Comparison of ENCODE assay signal across 11 cellular contexts in the genomic region with DNA sequence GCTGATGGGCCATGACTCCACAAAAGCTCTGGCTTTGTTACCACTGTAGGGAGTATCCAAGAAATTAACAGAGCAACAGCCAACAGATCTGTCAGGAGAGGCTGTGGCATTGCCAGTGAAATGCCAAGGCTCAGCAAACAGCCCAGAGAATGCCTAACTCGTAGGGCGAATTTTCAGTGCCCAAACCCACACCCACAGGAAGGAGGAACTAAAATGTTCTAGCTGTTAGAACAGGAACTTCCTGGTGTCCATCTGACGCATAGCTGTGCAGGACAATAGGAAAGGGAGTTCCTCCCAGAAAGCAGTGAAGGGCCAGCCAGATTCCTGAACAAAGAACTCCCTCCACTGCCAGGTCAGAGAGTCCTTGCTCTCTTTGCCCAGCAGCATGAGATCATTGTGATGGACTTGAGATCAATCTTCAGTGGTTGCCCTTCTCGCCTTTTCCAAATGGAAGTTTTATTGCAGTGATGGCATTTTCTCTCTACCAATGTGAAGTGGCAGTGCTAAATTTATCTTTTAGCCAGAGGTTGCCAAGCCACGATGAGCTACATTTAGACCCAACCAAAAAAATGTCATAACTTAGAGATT.
DNase-seq lines count a peak whose midpoint lies in the region; ATAC-seq and TF ChIP-seq lines count a peak whose summit lies in the region.
"Had no signal": no experiment of that assay in that cellular context is flagged by ENCODE, and none has a peak within 500 bp of the region (broad histone marks: within the 10 kb centered on the region; RNA-seq: fewer than 3 reads in every experiment).

No MANE protein-coding gene starts in this region.

- TF ChIP-seq POLR2A in body of pancreas (IDR thresholded peaks at IDR 0.05) = no peak
- no peak for TF ChIP-seq POLR2A in sigmoid colon (IDR thresholded peaks at IDR 0.05)

- H3K27ac ChIP-seq in body of pancreas (peak overlapping the region; percentile 40 to 73 (median 59)), right atrium auricular region (peak overlapping the region; percentile 83 to 95), sigmoid colon (peak overlapping the region; percentile 77 to 81 (median 80)), Karpas-422 (ENCODE audit: low read length) (no peak overlapping the region)

- 62 to 71% methylated on average over 5 of the region's 5 CpGs for WGBS in body of pancreas, 2 donors
- WGBS in sigmoid colon, 2 donors = 69 to 70% methylated on average over 5 of the region's 5 CpGs

- H3K27me3 ChIP-seq in body of pancreas (no peaks in the 10 kb centered on the region), right atrium auricular region (no peaks in the 10 kb centered on the region), sigmoid colon (no peaks in the 10 kb centered on the region), Karpas-422 (ENCODE audit: low read length) (no peaks in the 10 kb centered on the region)

- peak; percentile 56 for DNase-seq in GM04504 (ENCODE audit: low read depth)
- DNase-seq in body of pancreas = peak in 3 of 4 donors; percentile 17 to 62 (median 32)
- DNase-seq in right atrium auricular region (ENCODE audit: low spot score) = peak; percentile 85
- DNase-seq in sigmoid colon = peak; percentile 81
- no peak for DNase-seq in GM13976 (ENCODE audit: low spot score)
- DNase-seq in stimulated activated effector memory CD8-positive, alpha-beta T cell treated with anti-CD3 and anti-CD28 coated beads, Interleukin-12 subunit alpha, Interleukin-12 subunit beta, amount 100 ng/mL, for 72 hours (ENCODE audit: low spot score in 2 of 2) = no peak
- no peak for DNase-seq in Karpas-422
- DNase-seq: activated B cell treated with CpG ODN at 0.5 μM for 24 hours, DMS153, NCI-H345 had no signal

- no peak overlapping the region for H2AFZ ChIP-seq in Karpas-422 (ENCODE audit: low read length)

- no peak overlapping the region for H3K27ac Mint-ChIP-seq in stimulated activated effector memory CD8-positive, alpha-beta T cell treated with anti-CD3 and anti-CD28 coated beads, Interleukin-12 subunit alpha, Interleukin-12 subunit beta, amount 100 ng/mL, for 72 hours
- H3K27ac Mint-ChIP-seq: activated B cell treated with CpG ODN at 0.5 μM for 24 hours had no signal

- H3K36me3 ChIP-seq in body of pancreas (replicated peaks in 1 of 2; ENCODE audit: insufficient read depth in 1 of 2, low read depth in 2 of 2) (no peaks in the 10 kb centered on the region), right atrium auricular region (no peaks in the 10 kb centered on the region), sigmoid colon (no peaks in the 10 kb centered on the region), Karpas-422 (ENCODE audit: insufficient read depth, low read length) (no peaks in the 10 kb centered on the region)

- TF ChIP-seq CTCF in body of pancreas (IDR thresholded peaks at IDR 0.05) (no peak), right atrium auricular region (IDR thresholded peaks at IDR 0.05) (peak in 1 of 2 donors; percentile 2), sigmoid colon (IDR thresholded peaks at IDR 0.05) (no peak), GM13976 (IDR thresholded peaks at IDR 0.05; ENCODE audit: borderline replicate concordance, control extremely low read depth, extremely low read depth, insufficient read depth, missing control alignments) (no peak)

- H3K4me3 Mint-ChIP-seq in stimulated activated effector memory CD8-positive, alpha-beta T cell treated with anti-CD3 and anti-CD28 coated beads, Interleukin-12 subunit alpha, Interleukin-12 subunit beta, amount 100 ng/mL, for 72 hours = no peak overlapping the region
- H3K4me3 Mint-ChIP-seq: activated B cell treated with CpG ODN at 0.5 μM for 24 hours had no signal

- H4K20me1 ChIP-seq in Karpas-422 (ENCODE audit: insufficient read depth, low read depth, low read length) = no peaks in the 10 kb centered on the region

- in situ Hi-C loops in GM13976 (cut with MboI; ENCODE audit: low sequenced_read_pairs, unreplicated experiment) = no loop called here

- intact Hi-C loops in body of pancreas (cut with DNase I) (no loop called here), sigmoid colon (cut with DNase I) (no loop called here)

- H3K9me2 ChIP-seq in Karpas-422 (replicated peaks; ENCODE audit: insufficient read depth, low read length) = no peaks in the 10 kb centered on the region

- no peaks in the 10 kb centered on the region for H3K4me1 Mint-ChIP-seq in stimulated activated effector memory CD8-positive, alpha-beta T cell treated with anti-CD3 and anti-CD28 coated beads, Interleukin-12 subunit alpha, Interleukin-12 subunit beta, amount 100 ng/mL, for 72 hours
- H3K4me1 Mint-ChIP-seq: activated B cell treated with CpG ODN at 0.5 μM for 24 hours had no signal

- TF ChIP-seq EP300 in sigmoid colon (IDR thresholded peaks at IDR 0.05) = peak in 1 of 4 donors; percentile 82

- peaks cover 5% of the 10 kb centered on the region for H3K4me1 ChIP-seq in body of pancreas
- H3K4me1 ChIP-seq in right atrium auricular region = peaks cover 0 to 46% of the 10 kb centered on the region in 2 donors
- peaks cover 0 to 35% (median 27%) of the 10 kb centered on the region in 4 donors for H3K4me1 ChIP-seq in sigmoid colon
- H3K4me1 ChIP-seq in Karpas-422 (ENCODE audit: low read length) = peaks cover 3% of the 10 kb centered on the region

- no peaks in the 10 kb centered on the region for H3K9me3 Mint-ChIP-seq in stimulated activated effector memory CD8-positive, alpha-beta T cell treated with anti-CD3 and anti-CD28 coated beads, Interleukin-12 subunit alpha, Interleukin-12 subunit beta, amount 100 ng/mL, for 72 hours
- H3K9me3 Mint-ChIP-seq: activated B cell treated with CpG ODN at 0.5 μM for 24 hours had no signal

- no peak overlapping the region for H3K9ac ChIP-seq in Karpas-422 (ENCODE audit: low read length)

- ATAC-seq in body of pancreas (peak; percentile 68), GM18861 (IDR thresholded peaks at IDR 0.05; ENCODE audit: unreplicated experiment) (no peak)
- ATAC-seq in stimulated activated effector memory CD8-positive, alpha-beta T cell treated with anti-CD3 and anti-CD28 coated beads, Interleukin-12 subunit alpha, Interleukin-12 subunit beta, amount 100 ng/mL, for 72 hours = no peak

- H3K79me2 ChIP-seq in Karpas-422 (ENCODE audit: low read length) = no peaks in the 10 kb centered on the region

- H3K4me3 ChIP-seq in body of pancreas = no peak overlapping the region
- H3K4me3 ChIP-seq in right atrium auricular region = no peak overlapping the region
- no peak overlapping the region for H3K4me3 ChIP-seq in sigmoid colon
- H3K4me3 ChIP-seq in Karpas-422 (ENCODE audit: low read length) = no peak overlapping the region

- no peak overlapping the region for H3K4me2 ChIP-seq in Karpas-422 (ENCODE audit: low read depth, low read length, poor library complexity, severe bottlenecking)

- H3K9me3 ChIP-seq in body of pancreas (no peaks in the 10 kb centered on the region), right atrium auricular region (no peaks in the 10 kb centered on the region), sigmoid colon (no peaks in the 10 kb centered on the region), Karpas-422 (ENCODE audit: low read length) (no peaks in the 10 kb centered on the region)

- no peaks in the 10 kb centered on the region for H3K36me3 Mint-ChIP-seq in stimulated activated effector memory CD8-positive, alpha-beta T cell treated with anti-CD3 and anti-CD28 coated beads, Interleukin-12 subunit alpha, Interleukin-12 subunit beta, amount 100 ng/mL, for 72 hours

Comparison
In these comparisons a context has a peak if more than half of its experiments do, and no peak if none do; other contexts are left out.
1. DNase-seq: peak in GM04504 (single experiment), body of pancreas (3 of 4), right atrium auricular region (single experiment) and sigmoid colon (single experiment); none in GM13976 (single experiment), stimulated activated effector memory CD8-positive, alpha-beta T cell treated with anti-CD3 and anti-CD28 coated beads, Interleukin-12 subunit alpha, Interleukin-12 subunit beta, amount 100 ng/mL, for 72 hours (0 of 2) and Karpas-422 (single experiment).